ENCODE assay signal across 15 cellular contexts in genomic region chr16:51034481-51035109, GRCh38.
A peak's percentile ranks its signal among the peaks of the same experiment; 100 is the strongest.
DNase-seq lines count a peak whose midpoint lies in the region; ATAC-seq and TF ChIP-seq lines count a peak whose summit lies in the region.
"Had no signal": no experiment of that assay in that cellular context is flagged by ENCODE, and none has a peak within 500 bp of the region (broad histone marks: within the 10 kb centered on the region; RNA-seq: fewer than 3 reads in every experiment).

No MANE protein-coding gene starts in this region.

- TF ChIP-seq CTCF in DND-41 (IDR thresholded peaks at IDR 0.05; ENCODE audit: borderline replicate concordance, extremely low read depth, low read length, poor library complexity, severe bottlenecking) (no peak), neural cell (IDR thresholded peaks at IDR 0.05; ENCODE audit: poor library complexity, severe bottlenecking) (peak; percentile 14)

- H3K9me3 ChIP-seq in DND-41 (ENCODE audit: insufficient read depth, low read length, severe bottlenecking) (no peaks in the 10 kb centered on the region), neural cell (ENCODE audit: low read length) (no peaks in the 10 kb centered on the region)
- H3K9me3 ChIP-seq: tibial artery had no signal

- H3K4me3 ChIP-seq in DND-41 (ENCODE audit: low read depth in 1 of 2, low read length in 2 of 2), result no peak overlapping the region
- H3K4me3 ChIP-seq in neural cell (ENCODE audit: low read length), result no peak overlapping the region
- H3K4me3 ChIP-seq: GM23248, K562, tibial artery had no signal

- DNase-seq in DND-41, result no peak
- DNase-seq in NCI-H1092 treated with DMSO at 0.1 percent for 48 hours (lab: John Stamatoyannopoulos, UW), result peak; percentile 50
- peak; percentile 31 for DNase-seq in NCI-H774 (lab: John Stamatoyannopoulos, UW)
- no peak for DNase-seq in medulla oblongata (ENCODE audit: extremely low spot score)
- DNase-seq in C1 segment of cervical spinal cord (lab: John Stamatoyannopoulos, UW), result no peak
- DNase-seq in H4 (ENCODE audit: low spot score), result no peak
- DNase-seq: activated effector memory CD4-positive, alpha-beta T cell treated with Interleukin-2 at 50 U/mL for 16 hours; amniotic stem cell; left cardiac atrium; SIG-M5; tibial artery had no signal

- no peak for TF ChIP-seq EP300 in neural cell (conservative IDR thresholded peaks at IDR 0.05; ENCODE audit: poor library complexity, severe bottlenecking)

- peak; percentile 61 for ATAC-seq in DND-41 (ENCODE audit: insufficient read depth, low read depth)
- ATAC-seq: K562 had no signal

- H3K27ac ChIP-seq in DND-41 (ENCODE audit: low read length) (no peak overlapping the region), neural cell (ENCODE audit: low read length) (no peak overlapping the region)
- H3K27ac ChIP-seq: GM23248, HL-60, tibial artery had no signal

- H3K27me3 ChIP-seq in DND-41 (ENCODE audit: insufficient read depth, low read length, poor library complexity), result no peaks in the 10 kb centered on the region
- H3K27me3 ChIP-seq in neural cell (ENCODE audit: insufficient read depth, low read depth, low read length), result no peaks in the 10 kb centered on the region
- H3K27me3 ChIP-seq: tibial artery had no signal

- no peaks in the 10 kb centered on the region for H3K9me2 ChIP-seq in neural cell (ENCODE audit: insufficient read depth, low read length)

- 0 out of 2 replicates have a peak, but pooled peaks cover 4% of the 10 kb centered on the region for H3K4me1 ChIP-seq in DND-41 (ENCODE audit: insufficient read depth, low read length)
- H3K4me1 ChIP-seq: tibial artery had no signal

- H3K36me3 ChIP-seq in DND-41 (ENCODE audit: insufficient read depth, low read length) (no peaks in the 10 kb centered on the region), neural cell (ENCODE audit: insufficient read depth, low read length) (no peaks in the 10 kb centered on the region)
- H3K36me3 ChIP-seq: tibial artery had no signal

- no peak for TF ChIP-seq RAD21 in neural cell (conservative IDR thresholded peaks at IDR 0.05)

- H3K9ac ChIP-seq in DND-41 (ENCODE audit: low read depth, low read length) (no peak overlapping the region), neural cell (ENCODE audit: low read length) (no peak overlapping the region)
- H3K9ac ChIP-seq: GM23248 had no signal

- no peaks in the 10 kb centered on the region for H3K79me2 ChIP-seq in DND-41 (ENCODE audit: insufficient read depth, low read length)
- no peaks in the 10 kb centered on the region for H3K79me2 ChIP-seq in neural cell (replicated peaks; ENCODE audit: insufficient read depth, low read length)

- H2AFZ ChIP-seq in DND-41 (ENCODE audit: low read depth, low read length) (no peak overlapping the region), neural cell (ENCODE audit: low read depth, low read length) (no peak overlapping the region)
- H2AFZ ChIP-seq: GM23248 had no signal

- H3F3A ChIP-seq in neural cell (ENCODE audit: insufficient read depth, low read length, poor library complexity, severe bottlenecking), result no peaks in the 10 kb centered on the region

- H3K4me2 ChIP-seq in DND-41 (ENCODE audit: insufficient read depth, low read length), result no peak overlapping the region
- no peak overlapping the region for H3K4me2 ChIP-seq in neural cell (ENCODE audit: low read length)

- H4K20me1 ChIP-seq in DND-41 (ENCODE audit: insufficient read depth, low read length), result no peaks in the 10 kb centered on the region
- no peaks in the 10 kb centered on the region for H4K20me1 ChIP-seq in neural cell (ENCODE audit: insufficient read depth)

TF ChIP-seq in neural cell, 6 proteins besides CTCF, POLR2A, EP300 and RAD21:
- no peak for TF ChIP-seq EZH2 (IDR thresholded peaks at IDR 0.05; ENCODE audit: borderline replicate concordance, insufficient read depth, low read length, poor library complexity, severe bottlenecking)
- TF ChIP-seq MXI1 (conservative IDR thresholded peaks at IDR 0.05; ENCODE audit: poor library complexity, severe bottlenecking), result no peak
- TF ChIP-seq POLR2AphosphoS5 (IDR thresholded peaks at IDR 0.05), result no peak
- no peak for TF ChIP-seq TAF1 (IDR thresholded peaks at IDR 0.05; ENCODE audit: low read depth)
- TF ChIP-seq SMC3 (conservative IDR thresholded peaks at IDR 0.05; ENCODE audit: poor library complexity), result no peak
- no peak for TF ChIP-seq REST (IDR thresholded peaks at IDR 0.05; ENCODE audit: borderline replicate concordance)
TF ChIP-seq in neural cell: peak in this region for 0.

Comparison
In these comparisons a context has a peak if more than half of its experiments do, and no peak if none do; other contexts are left out.
1. DNase-seq: peak in NCI-H1092 treated with DMSO at 0.1 percent for 48 hours (single experiment) and NCI-H774 (single experiment); none in DND-41 (single experiment), medulla oblongata (single experiment), C1 segment of cervical spinal cord (0 of 14) and H4 (single experiment).